In the genomic region with DNA sequence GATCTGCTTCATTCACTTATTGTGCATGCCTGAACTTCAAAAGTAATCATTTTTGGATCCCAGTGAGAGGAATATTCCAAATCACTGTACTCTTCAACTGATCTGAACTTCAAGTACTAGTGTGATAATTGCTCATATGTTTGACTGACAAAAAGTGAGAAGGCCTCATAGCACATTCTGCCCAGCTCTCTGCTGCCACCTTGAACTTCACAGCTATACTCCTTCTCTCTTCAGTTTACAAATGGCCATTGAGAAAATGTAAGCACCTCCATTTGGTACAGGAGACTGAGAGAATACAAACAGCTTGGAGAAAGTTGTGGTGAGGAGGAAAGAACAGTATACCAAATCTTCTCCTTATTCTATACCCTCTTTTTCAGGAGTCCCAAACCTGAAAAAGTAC, we compare ENCODE assay signal across 1 cellular context.
TF ChIP-seq lines count a peak whose summit lies in the region.

No MANE protein-coding gene starts in this region.

TF ChIP-seq in HCT116, 20 proteins besides CTCF, POLR2A, EP300 and RAD21 (continued from another document):
- TF ChIP-seq, protein P1, sequence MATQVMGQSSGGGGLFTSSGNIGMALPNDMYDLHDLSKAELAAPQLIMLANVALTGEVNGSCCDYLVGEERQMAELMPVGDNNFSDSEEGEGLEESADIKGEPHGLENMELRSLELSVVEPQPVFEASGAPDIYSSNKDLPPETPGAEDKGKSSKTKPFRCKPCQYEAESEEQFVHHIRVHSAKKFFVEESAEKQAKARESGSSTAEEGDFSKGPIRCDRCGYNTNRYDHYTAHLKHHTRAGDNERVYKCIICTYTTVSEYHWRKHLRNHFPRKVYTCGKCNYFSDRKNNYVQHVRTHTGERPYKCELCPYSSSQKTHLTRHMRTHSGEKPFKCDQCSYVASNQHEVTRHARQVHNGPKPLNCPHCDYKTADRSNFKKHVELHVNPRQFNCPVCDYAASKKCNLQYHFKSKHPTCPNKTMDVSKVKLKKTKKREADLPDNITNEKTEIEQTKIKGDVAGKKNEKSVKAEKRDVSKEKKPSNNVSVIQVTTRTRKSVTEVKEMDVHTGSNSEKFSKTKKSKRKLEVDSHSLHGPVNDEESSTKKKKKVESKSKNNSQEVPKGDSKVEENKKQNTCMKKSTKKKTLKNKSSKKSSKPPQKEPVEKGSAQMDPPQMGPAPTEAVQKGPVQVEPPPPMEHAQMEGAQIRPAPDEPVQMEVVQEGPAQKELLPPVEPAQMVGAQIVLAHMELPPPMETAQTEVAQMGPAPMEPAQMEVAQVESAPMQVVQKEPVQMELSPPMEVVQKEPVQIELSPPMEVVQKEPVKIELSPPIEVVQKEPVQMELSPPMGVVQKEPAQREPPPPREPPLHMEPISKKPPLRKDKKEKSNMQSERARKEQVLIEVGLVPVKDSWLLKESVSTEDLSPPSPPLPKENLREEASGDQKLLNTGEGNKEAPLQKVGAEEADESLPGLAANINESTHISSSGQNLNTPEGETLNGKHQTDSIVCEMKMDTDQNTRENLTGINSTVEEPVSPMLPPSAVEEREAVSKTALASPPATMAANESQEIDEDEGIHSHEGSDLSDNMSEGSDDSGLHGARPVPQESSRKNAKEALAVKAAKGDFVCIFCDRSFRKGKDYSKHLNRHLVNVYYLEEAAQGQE (IDR thresholded peaks at IDR 0.05; ENCODE audit: low read depth), result no peak
- TF ChIP-seq, protein P2, sequence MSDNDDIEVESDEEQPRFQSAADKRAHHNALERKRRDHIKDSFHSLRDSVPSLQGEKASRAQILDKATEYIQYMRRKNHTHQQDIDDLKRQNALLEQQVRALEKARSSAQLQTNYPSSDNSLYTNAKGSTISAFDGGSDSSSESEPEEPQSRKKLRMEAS (IDR thresholded peaks at IDR 0.05), result no peak
- TF ChIP-seq ZFX (IDR thresholded peaks at IDR 0.05), result no peak
